23 cellular contexts compared by ENCODE assay signal in the genomic region with DNA sequence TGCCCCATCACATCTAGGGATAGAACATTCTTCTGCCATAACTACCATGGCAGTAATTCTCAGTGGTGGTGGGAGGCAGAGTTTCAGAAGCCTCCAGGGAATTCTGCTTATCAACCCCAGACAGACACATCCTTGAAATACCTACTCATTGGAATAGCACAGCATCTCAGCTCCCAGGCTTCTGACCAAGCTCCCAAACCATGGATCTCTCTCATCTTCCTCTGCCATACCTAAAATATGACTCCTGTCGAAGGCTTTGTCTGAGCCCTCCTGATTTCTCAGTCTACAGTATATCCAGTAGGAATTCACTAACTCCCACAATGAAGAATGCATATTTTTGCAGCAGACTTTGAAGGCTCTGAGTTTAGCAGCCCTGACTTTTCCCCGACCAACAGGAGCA.
"Had no signal": no experiment of that assay in that cellular context is flagged by ENCODE, and none has a peak within 500 bp of the region (broad histone marks: within the 10 kb centered on the region; RNA-seq: fewer than 3 reads in every experiment).

No MANE protein-coding gene starts in this region.

- H3K27ac Mint-ChIP-seq: dendritic cell treated with granulocyte-macrophage colony-stimulating factor and Interleukin-4, amounts not matched to agents 40 ng/mL and 50 ng/mL, for 4 days; effector memory CD8-positive, alpha-beta T cell; endodermal cell; mesothelial cell of epicardium had no signal

- H3K9me3 ChIP-seq: colonic mucosa, esophagus squamous epithelium, gastrocnemius medialis, heart right ventricle, left lung, lower lobe of right lung, mucosa of descending colon had no signal

- H3K27me3 ChIP-seq: colonic mucosa, esophagus squamous epithelium, gastrocnemius medialis, left lung had no signal

- H3K27ac ChIP-seq: colonic mucosa, epithelial cell of prostate, esophagus squamous epithelium, gastrocnemius medialis, heart right ventricle, left lung, lower lobe of right lung had no signal

- DNase-seq: colonic mucosa; cortex of kidney; effector CD8-positive, alpha-beta T cell; effector memory CD8-positive, alpha-beta T cell; endodermal cell; erythroblast; esophagus squamous epithelium; foreskin fibroblast; foreskin melanocyte; gastrocnemius medialis; glutamatergic neuron; head of caudate nucleus; heart right ventricle; hippocampal formation; left cardiac atrium; left lung; left ventricle myocardium superior; lower lobe of right lung; mesenchymal stem cell; mucosa of descending colon had no signal

- H3K36me3 Mint-ChIP-seq: mesothelial cell of epicardium had no signal

- H3K36me3 ChIP-seq: colonic mucosa, esophagus squamous epithelium, gastrocnemius medialis, heart right ventricle, left lung, lower lobe of right lung had no signal

- H3K27me3 Mint-ChIP-seq: dendritic cell treated with granulocyte-macrophage colony-stimulating factor and Interleukin-4, amounts not matched to agents 40 ng/mL and 50 ng/mL, for 4 days had no signal

- H3K4me1 ChIP-seq: colonic mucosa, esophagus squamous epithelium, gastrocnemius medialis, left lung, lower lobe of right lung had no signal

- H3K9me3 Mint-ChIP-seq: effector memory CD8-positive, alpha-beta T cell; endodermal cell; mesothelial cell of epicardium had no signal

- H3K4me1 Mint-ChIP-seq: endodermal cell had no signal

- H3K4me3 Mint-ChIP-seq: dendritic cell treated with granulocyte-macrophage colony-stimulating factor and Interleukin-4, amounts not matched to agents 40 ng/mL and 50 ng/mL, for 4 days; effector memory CD8-positive, alpha-beta T cell; endodermal cell; mesothelial cell of epicardium had no signal

- H3K4me3 ChIP-seq: colonic mucosa, esophagus squamous epithelium, gastrocnemius medialis, heart right ventricle, left lung, lower lobe of right lung, mucosa of descending colon had no signal
